In the genomic region with DNA sequence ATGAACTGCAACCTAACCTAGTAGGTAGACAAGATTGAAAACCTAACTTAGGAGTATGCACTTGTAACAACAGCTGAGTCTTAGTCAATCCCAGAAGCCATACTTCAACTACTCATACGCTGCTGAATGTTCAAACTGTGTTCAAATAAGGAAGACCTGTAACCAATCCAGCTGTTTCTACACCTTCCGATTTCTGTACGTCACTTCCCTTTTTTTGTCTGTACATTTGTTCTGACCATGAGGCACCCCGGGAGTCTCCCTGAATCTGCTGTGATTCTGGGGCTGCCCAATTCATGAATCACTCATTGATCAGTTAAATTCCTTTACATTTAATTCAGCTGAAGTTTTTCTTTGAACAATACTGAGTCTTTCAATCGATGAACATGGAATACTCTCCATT, we compare ENCODE assay signal across 2 cellular contexts.
TF ChIP-seq lines count a peak whose summit lies in the region.

No MANE protein-coding gene starts in this region.

TF ChIP-seq in K562, 482 proteins besides CTCF, POLR2A, EP300 and RAD21 (continued from another document):
- TF ChIP-seq, protein P1, sequence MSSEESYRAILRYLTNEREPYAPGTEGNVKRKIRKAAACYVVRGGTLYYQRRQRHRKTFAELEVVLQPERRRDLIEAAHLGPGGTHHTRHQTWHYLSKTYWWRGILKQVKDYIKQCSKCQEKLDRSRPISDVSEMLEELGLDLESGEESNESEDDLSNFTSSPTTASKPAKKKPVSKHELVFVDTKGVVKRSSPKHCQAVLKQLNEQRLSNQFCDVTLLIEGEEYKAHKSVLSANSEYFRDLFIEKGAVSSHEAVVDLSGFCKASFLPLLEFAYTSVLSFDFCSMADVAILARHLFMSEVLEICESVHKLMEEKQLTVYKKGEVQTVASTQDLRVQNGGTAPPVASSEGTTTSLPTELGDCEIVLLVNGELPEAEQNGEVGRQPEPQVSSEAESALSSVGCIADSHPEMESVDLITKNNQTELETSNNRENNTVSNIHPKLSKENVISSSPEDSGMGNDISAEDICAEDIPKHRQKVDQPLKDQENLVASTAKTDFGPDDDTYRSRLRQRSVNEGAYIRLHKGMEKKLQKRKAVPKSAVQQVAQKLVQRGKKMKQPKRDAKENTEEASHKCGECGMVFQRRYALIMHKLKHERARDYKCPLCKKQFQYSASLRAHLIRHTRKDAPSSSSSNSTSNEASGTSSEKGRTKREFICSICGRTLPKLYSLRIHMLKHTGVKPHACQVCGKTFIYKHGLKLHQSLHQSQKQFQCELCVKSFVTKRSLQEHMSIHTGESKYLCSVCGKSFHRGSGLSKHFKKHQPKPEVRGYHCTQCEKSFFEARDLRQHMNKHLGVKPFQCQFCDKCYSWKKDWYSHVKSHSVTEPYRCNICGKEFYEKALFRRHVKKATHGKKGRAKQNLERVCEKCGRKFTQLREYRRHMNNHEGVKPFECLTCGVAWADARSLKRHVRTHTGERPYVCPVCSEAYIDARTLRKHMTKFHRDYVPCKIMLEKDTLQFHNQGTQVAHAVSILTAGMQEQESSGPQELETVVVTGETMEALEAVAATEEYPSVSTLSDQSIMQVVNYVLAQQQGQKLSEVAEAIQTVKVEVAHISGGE (CRISPR knock-in tag; IDR thresholded peaks at IDR 0.05), result no peak

TF ChIP-seq in GM23338, 12 proteins besides CTCF, POLR2A, EP300 and RAD21 (continued from another document):
- TF ChIP-seq, protein P2, sequence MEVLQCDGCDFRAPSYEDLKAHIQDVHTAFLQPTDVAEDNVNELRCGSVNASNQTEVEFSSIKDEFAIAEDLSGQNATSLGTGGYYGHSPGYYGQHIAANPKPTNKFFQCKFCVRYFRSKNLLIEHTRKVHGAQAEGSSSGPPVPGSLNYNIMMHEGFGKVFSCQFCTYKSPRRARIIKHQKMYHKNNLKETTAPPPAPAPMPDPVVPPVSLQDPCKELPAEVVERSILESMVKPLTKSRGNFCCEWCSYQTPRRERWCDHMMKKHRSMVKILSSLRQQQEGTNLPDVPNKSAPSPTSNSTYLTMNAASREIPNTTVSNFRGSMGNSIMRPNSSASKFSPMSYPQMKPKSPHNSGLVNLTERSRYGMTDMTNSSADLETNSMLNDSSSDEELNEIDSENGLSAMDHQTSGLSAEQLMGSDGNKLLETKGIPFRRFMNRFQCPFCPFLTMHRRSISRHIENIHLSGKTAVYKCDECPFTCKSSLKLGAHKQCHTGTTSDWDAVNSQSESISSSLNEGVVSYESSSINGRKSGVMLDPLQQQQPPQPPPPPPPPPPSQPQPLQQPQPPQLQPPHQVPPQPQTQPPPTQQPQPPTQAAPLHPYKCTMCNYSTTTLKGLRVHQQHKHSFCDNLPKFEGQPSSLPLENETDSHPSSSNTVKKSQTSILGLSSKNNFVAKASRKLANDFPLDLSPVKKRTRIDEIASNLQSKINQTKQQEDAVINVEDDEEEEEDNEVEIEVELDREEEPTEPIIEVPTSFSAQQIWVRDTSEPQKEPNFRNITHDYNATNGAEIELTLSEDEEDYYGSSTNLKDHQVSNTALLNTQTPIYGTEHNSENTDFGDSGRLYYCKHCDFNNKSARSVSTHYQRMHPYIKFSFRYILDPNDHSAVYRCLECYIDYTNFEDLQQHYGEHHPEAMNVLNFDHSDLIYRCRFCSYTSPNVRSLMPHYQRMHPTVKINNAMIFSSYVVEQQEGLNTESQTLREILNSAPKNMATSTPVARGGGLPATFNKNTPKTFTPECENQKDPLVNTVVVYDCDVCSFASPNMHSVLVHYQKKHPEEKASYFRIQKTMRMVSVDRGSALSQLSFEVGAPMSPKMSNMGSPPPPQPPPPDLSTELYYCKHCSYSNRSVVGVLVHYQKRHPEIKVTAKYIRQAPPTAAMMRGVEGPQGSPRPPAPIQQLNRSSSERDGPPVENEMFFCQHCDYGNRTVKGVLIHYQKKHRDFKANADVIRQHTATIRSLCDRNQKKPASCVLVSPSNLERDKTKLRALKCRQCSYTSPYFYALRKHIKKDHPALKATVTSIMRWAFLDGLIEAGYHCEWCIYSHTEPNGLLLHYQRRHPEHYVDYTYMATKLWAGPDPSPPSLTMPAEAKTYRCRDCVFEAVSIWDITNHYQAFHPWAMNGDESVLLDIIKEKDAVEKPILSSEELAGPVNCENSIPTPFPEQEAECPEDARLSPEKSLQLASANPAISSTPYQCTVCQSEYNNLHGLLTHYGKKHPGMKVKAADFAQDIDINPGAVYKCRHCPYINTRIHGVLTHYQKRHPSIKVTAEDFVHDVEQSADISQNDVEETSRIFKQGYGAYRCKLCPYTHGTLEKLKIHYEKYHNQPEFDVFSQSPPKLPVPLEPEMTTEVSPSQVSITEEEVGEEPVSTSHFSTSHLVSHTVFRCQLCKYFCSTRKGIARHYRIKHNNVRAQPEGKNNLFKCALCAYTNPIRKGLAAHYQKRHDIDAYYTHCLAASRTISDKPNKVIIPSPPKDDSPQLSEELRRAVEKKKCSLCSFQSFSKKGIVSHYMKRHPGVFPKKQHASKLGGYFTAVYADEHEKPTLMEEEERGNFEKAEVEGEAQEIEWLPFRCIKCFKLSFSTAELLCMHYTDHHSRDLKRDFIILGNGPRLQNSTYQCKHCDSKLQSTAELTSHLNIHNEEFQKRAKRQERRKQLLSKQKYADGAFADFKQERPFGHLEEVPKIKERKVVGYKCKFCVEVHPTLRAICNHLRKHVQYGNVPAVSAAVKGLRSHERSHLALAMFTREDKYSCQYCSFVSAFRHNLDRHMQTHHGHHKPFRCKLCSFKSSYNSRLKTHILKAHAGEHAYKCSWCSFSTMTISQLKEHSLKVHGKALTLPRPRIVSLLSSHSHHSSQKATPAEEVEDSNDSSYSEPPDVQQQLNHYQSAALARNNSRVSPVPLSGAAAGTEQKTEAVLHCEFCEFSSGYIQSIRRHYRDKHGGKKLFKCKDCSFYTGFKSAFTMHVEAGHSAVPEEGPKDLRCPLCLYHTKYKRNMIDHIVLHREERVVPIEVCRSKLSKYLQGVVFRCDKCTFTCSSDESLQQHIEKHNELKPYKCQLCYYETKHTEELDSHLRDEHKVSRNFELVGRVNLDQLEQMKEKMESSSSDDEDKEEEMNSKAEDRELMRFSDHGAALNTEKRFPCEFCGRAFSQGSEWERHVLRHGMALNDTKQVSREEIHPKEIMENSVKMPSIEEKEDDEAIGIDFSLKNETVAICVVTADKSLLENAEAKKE (CRISPR knock-in tag; IDR thresholded peaks at IDR 0.05), result no peak
- TF ChIP-seq, protein P3, sequence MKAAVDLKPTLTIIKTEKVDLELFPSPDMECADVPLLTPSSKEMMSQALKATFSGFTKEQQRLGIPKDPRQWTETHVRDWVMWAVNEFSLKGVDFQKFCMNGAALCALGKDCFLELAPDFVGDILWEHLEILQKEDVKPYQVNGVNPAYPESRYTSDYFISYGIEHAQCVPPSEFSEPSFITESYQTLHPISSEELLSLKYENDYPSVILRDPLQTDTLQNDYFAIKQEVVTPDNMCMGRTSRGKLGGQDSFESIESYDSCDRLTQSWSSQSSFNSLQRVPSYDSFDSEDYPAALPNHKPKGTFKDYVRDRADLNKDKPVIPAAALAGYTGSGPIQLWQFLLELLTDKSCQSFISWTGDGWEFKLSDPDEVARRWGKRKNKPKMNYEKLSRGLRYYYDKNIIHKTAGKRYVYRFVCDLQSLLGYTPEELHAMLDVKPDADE (IDR thresholded peaks at IDR 0.05), result no peak
- TF ChIP-seq ZNF331 (CRISPR knock-in tag; IDR thresholded peaks at IDR 0.05; ENCODE audit: low read depth) (no peak), CREB1 (CRISPR knock-in tag; IDR thresholded peaks at IDR 0.05; ENCODE audit: low read depth) (no peak), STAT1 (IDR thresholded peaks at IDR 0.05; ENCODE audit: unreplicated experiment) (no peak)
